In the genomic region with DNA sequence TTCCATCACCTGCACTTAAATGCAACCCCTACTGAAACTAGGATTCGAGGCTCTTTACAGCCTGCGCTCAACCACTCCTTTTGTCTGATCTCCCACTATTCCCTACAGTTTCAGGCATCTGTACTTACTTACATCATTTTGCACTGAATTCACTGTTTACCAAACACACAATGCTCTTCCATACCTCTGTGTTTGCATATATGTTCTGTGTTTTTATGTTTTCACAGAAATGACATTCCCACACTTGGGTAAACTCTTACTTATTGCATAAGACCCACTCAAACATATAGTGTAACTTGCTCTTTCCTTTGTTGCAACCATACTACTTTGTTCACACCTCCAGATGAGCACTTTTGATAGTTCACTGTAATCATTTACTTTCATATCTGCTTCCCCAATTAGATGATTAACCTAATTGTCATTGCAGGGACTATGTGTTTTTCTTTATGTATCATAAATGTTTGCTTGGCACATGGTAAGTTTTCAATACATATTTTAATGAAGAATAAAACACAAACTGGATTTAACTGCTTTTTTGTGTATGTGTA, we compare ENCODE assay signal across 33 cellular contexts.
"Had no signal": no experiment of that assay in that cellular context is flagged by ENCODE, and none has a peak within 500 bp of the region (broad histone marks: within the 10 kb centered on the region; RNA-seq: fewer than 3 reads in every experiment).

No MANE protein-coding gene starts in this region.

- H3K27me3 Mint-ChIP-seq: activated CD4-positive, alpha-beta memory T cell treated with anti-CD3 and anti-CD28 coated beads, Interleukin-2, amount 10 ng/mL, durations not matched to agents 7 days and 5 days; activated CD4-positive, alpha-beta T cell treated with anti-CD3 and anti-CD28 coated beads for 36 hours; activated naive CD8-positive, alpha-beta T cell; activated T-helper 17 cell treated with anti-CD3 and anti-CD28 coated beads, Interleukin-2, amount 50 U/mL, for 72 hours; brain; T-cell had no signal

- ATAC-seq: activated CD4-positive, alpha-beta T cell treated with anti-CD3 and anti-CD28 coated beads for 36 hours; activated T-helper 17 cell treated with anti-CD3 and anti-CD28 coated beads, Interleukin-2, amount 50 U/mL, for 72 hours; Panc1; Right ventricle myocardium inferior; T-cell had no signal

- H3K27ac Mint-ChIP-seq: activated CD4-positive, alpha-beta memory T cell treated with anti-CD3 and anti-CD28 coated beads, Interleukin-2, amount 10 ng/mL, durations not matched to agents 7 days and 5 days; activated CD4-positive, alpha-beta T cell treated with anti-CD3 and anti-CD28 coated beads for 36 hours; activated naive CD4-positive, alpha-beta T cell treated with anti-CD3 and anti-CD28 coated beads for 36 hours; activated naive CD8-positive, alpha-beta T cell; activated T-helper 17 cell treated with anti-CD3 and anti-CD28 coated beads, Interleukin-2, amount 50 U/mL, for 72 hours; brain; T-cell had no signal

- H3K27ac ChIP-seq: cardiac muscle cell, SK-N-MC, VCaP had no signal

- H3K9me3 ChIP-seq: MG63 had no signal

- H3K27me3 ChIP-seq: cardiac muscle cell, MG63 had no signal

- H3K4me3 Mint-ChIP-seq: activated CD4-positive, alpha-beta memory T cell treated with anti-CD3 and anti-CD28 coated beads, Interleukin-2, amount 10 ng/mL, durations not matched to agents 7 days and 5 days; activated CD4-positive, alpha-beta T cell treated with anti-CD3 and anti-CD28 coated beads for 36 hours; activated naive CD4-positive, alpha-beta T cell treated with anti-CD3 and anti-CD28 coated beads for 36 hours; activated naive CD8-positive, alpha-beta T cell; activated T-helper 17 cell treated with anti-CD3 and anti-CD28 coated beads, Interleukin-2, amount 50 U/mL, for 72 hours; brain; T-cell had no signal

- DNase-seq: activated CD4-positive, alpha-beta memory T cell treated with anti-CD3 and anti-CD28 coated beads, Interleukin-2, amount 10 ng/mL, durations not matched to agents 7 days and 5 days; activated CD4-positive, alpha-beta T cell treated with anti-CD3 and anti-CD28 coated beads for 36 hours; activated CD4-positive, alpha-beta T cell treated with anti-CD3 and anti-CD28 coated beads, Interleukin-2, amount 50 U/mL, for 1 hour; activated gamma-delta T cell; activated naive CD4-positive, alpha-beta T cell treated with anti-CD3 and anti-CD28 coated beads for 36 hours; activated T-cell treated with anti-CD3 and anti-CD28 coated beads for 4 hours; activated T-cell treated with anti-CD3 and anti-CD28 coated beads, Interleukin-2, amount 50 U/mL, for 48 hours; amygdala; MG63; MV-4-11; NCI-H1092 treated with DMSO at 0.1 percent for 48 hours; NCI-H1417 treated with DMSO at 0.1 percent for 48 hours; NCI-H1694; NCI-H2029 treated with DMSO at 0.1 percent for 48 hours; NCI-H510A treated with DMSO at 0.1 percent for 48 hours; NCI-H69; NK-92 treated with Interleukin-12 subunit alpha and Interleukin-12 subunit beta, amount 100 ng/mL, for 24 hours; OCI-M1; RPMI8226; T-cell; T-helper 2 cell; T1000 had no signal

- FAIRE-seq: astrocyte, colon, TTC549 had no signal

- H3K4me3 ChIP-seq: cardiac muscle cell, MG63, SK-N-MC had no signal
